Comparison of ENCODE assay signal across 14 cellular contexts in the genomic region with DNA sequence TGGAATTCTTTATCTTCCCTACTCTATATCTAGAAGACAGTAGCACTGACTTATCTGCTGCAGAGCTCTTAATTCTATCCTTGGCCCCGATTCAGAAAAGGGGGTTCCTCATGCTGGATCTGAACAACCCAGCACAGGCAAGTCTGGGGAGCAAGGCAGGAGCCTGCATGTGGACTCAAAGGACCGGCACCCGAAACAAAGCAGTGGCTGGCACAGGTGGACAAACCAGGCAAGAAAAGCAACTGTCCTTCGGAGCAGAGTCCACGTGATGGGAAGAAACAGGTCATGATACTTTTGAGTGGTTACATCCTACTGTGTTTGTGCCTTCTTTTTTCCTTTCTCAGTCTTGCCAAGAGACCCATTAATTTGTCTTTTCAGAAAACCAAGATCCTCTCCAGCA.
A peak's percentile ranks its signal among the peaks of the same experiment; 100 is the strongest.
DNase-seq lines count a peak whose midpoint lies in the region; ATAC-seq, FAIRE-seq and TF ChIP-seq lines count a peak whose summit lies in the region.
"Had no signal": no experiment of that assay in that cellular context is flagged by ENCODE, and none has a peak within 500 bp of the region (broad histone marks: within the 10 kb centered on the region; RNA-seq: fewer than 3 reads in every experiment).

No MANE protein-coding gene starts in this region.

- ATAC-seq in RWPE2 (ENCODE audit: low read depth) (no peak), GM21786 (IDR thresholded peaks at IDR 0.05; ENCODE audit: unreplicated experiment) (no peak)

- no peak overlapping the region for H3K4me3 ChIP-seq in RWPE2 (ENCODE audit: severe bottlenecking)

- peak; percentile 35 for FAIRE-seq in GM19239 (lab: Jason Lieb, UNC)

- no peaks in the 10 kb centered on the region for H3K9me3 ChIP-seq in RWPE2 (ENCODE audit: severe bottlenecking)

- peaks cover 3% of the 10 kb centered on the region for H3K4me1 ChIP-seq in RWPE2 (ENCODE audit: insufficient read depth, poor library complexity, severe bottlenecking)

- no peak overlapping the region for H3K27ac ChIP-seq in RWPE2 (ENCODE audit: poor library complexity, severe bottlenecking)
- H3K27ac ChIP-seq: HL-60 had no signal

- H3K27me3 ChIP-seq in RWPE2 (ENCODE audit: insufficient read depth, poor library complexity, severe bottlenecking) = peaks cover 23% of the 10 kb centered on the region

- H3K36me3 ChIP-seq in RWPE2 (ENCODE audit: low read depth) = no peaks in the 10 kb centered on the region

- TF ChIP-seq CTCF in RWPE2 (IDR thresholded peaks at IDR 0.05; ENCODE audit: poor library complexity, severe bottlenecking) = no peak

- DNase-seq in GM19239 (ENCODE audit: insufficient read length, low spot score) (no peak), RWPE2 (ENCODE audit: low spot score) (peak; percentile 14), islet precursor cell (peak; percentile 28), NCI-H187 treated with DMSO at 0.1 percent for 48 hours (lab: John Stamatoyannopoulos, UW) (no peak), erythroblast (lab: John Stamatoyannopoulos, UW) (no peak)
- DNase-seq in activated CD4-positive, alpha-beta T cell treated with anti-CD3 and anti-CD28 coated beads, Interleukin-2, amount 50 U/mL, for 4 hours = no peak
- DNase-seq: ACHN; C1 segment of cervical spinal cord; Calu3; CD4-positive, alpha-beta T cell; DMS 273 treated with DMSO at 0.1 percent for 48 hours; HCEC 1CT had no signal

- TF ChIP-seq POLR2A in erythroblast (IDR thresholded peaks at IDR 0.05; ENCODE audit: low read length) = no peak

Comparison
In these comparisons a context has a peak if more than half of its experiments do, and no peak if none do; other contexts are left out.
1. DNase-seq: peak in RWPE2 (single experiment) and islet precursor cell (single experiment); none in GM19239 (single experiment), activated CD4-positive, alpha-beta T cell treated with anti-CD3 and anti-CD28 coated beads, Interleukin-2, amount 50 U/mL, for 4 hours (0 of 2), NCI-H187 treated with DMSO at 0.1 percent for 48 hours (single experiment) and erythroblast (0 of 2).